ENCODE assay signal across 8 cellular contexts in genomic region chr9:2013688-2014087, GRCh38. TPM values are rescaled to one million over a fixed set of nuclear protein-coding genes. Genes with fewer than 3 reads are reported as not detected.
DNase-seq lines count a peak whose midpoint lies in the region; ATAC-seq and TF ChIP-seq lines count a peak whose summit lies in the region.

No MANE protein-coding gene starts in this region.

- H3K9me3 ChIP-seq in IMR-90 (ENCODE audit: control insufficient read depth, insufficient read depth, low read length) (no peaks in the 10 kb centered on the region), mesenchymal stem cell (ENCODE audit: control insufficient read depth, low read length) (no peaks in the 10 kb centered on the region)

- H4K91ac ChIP-seq in IMR-90 (ENCODE audit: insufficient read depth, low read depth, low read length), result no peak overlapping the region
- H4K91ac ChIP-seq in mesenchymal stem cell (ENCODE audit: low read length), result no peak overlapping the region

- H3K23ac ChIP-seq in IMR-90 (ENCODE audit: low read depth, low read length), result no peak overlapping the region
- no peak overlapping the region for H3K23ac ChIP-seq in mesenchymal stem cell (ENCODE audit: low read length in 2 of 2)

- intact Hi-C loops in IMR-90 (cut with micrococcal nuclease), result loop anchor here (10.0 kb wide), 2 partner anchors 231 to 711 kb away; no protein-coding TSS in a partner anchor

- in situ Hi-C loops in IMR-90 (cut with MboI; ENCODE audit: low sequenced_read_pairs) (no loop called here), astrocyte of the spinal cord (cut with HindIII; ENCODE audit: low sequenced_read_pairs) (no loop called here)

- CTCF ChIA-PET in IMR-90 (lab: Yijun Ruan, JAX), result no interaction called here

- H3K27me3 ChIP-seq in ACC112 (ENCODE audit: insufficient read depth, low read length) (peaks cover 2% of the 10 kb centered on the region; the same call in 1 of the 2 replicates), IMR-90 (ENCODE audit: control insufficient read depth, insufficient read depth, low read length) (no peaks in the 10 kb centered on the region), mesenchymal stem cell (ENCODE audit: control insufficient read depth in 1 of 2, insufficient read depth in 1 of 2, low read length in 2 of 2) (no peaks in the 10 kb centered on the region)

- no peaks in the 10 kb centered on the region for H3K9me1 ChIP-seq in IMR-90 (ENCODE audit: insufficient read depth, low read length)

- no peak overlapping the region for H2BK12ac ChIP-seq in mesenchymal stem cell (ENCODE audit: low read length in 2 of 2)

- H2BK20ac ChIP-seq in IMR-90 (ENCODE audit: low read depth, low read length), result no peak overlapping the region

- H3K18ac ChIP-seq in IMR-90 (ENCODE audit: low read depth, low read length) (no peak overlapping the region), mesenchymal stem cell (ENCODE audit: low read depth in 1 of 2, low read length in 2 of 2) (no peak overlapping the region)

- no peak overlapping the region for H3K27ac ChIP-seq in ACC112 (ENCODE audit: low read depth, low read length)
- no peak overlapping the region for H3K27ac ChIP-seq in IMR-90 (ENCODE audit: insufficient read depth, low read length)
- H3K27ac ChIP-seq in mesenchymal stem cell (ENCODE audit: low read length, poor library complexity, severe bottlenecking), result no peak overlapping the region

- no CpG with 5 or more reads among the region's 2 CpGs for WGBS in IMR-90 (ENCODE audit: extremely low coverage in 2 of 2, insufficient read length in 1 of 2), 2 experiments
- 79% methylated on average over 2 of the region's 2 CpGs for WGBS in mesenchymal stem cell

- no peak overlapping the region for H2AK5ac ChIP-seq in IMR-90 (ENCODE audit: low read depth, low read length)
- no peak overlapping the region for H2AK5ac ChIP-seq in mesenchymal stem cell (ENCODE audit: low read length, severe bottlenecking)

- H4K20me1 ChIP-seq in IMR-90 (ENCODE audit: insufficient read depth, low read length), result peaks cover 3% of the 10 kb centered on the region; the same call in 1 of the 2 replicates

- no peak for TF ChIP-seq CTCF in IMR-90 (conservative IDR thresholded peaks at IDR 0.05; ENCODE audit: low read depth, low read length)
- TF ChIP-seq CTCF in astrocyte of the spinal cord (IDR thresholded peaks at IDR 0.05; ENCODE audit: low read depth, low read length), result no peak

- DNase-seq in IMR-90 (peak; percentile 38), astrocyte of the spinal cord (ENCODE audit: low read depth, low spot score) (no peak), mesenchymal stem cell (peak; percentile 24), ecto neural progenitor cell (ENCODE audit: low spot score) (no peak), anterior cingulate cortex (lab: John Stamatoyannopoulos, UW) (no peak)

- H2BK120ac ChIP-seq in IMR-90 (ENCODE audit: low read depth, low read length) (no peak overlapping the region), mesenchymal stem cell (ENCODE audit: low read depth, low read length) (no peak overlapping the region)

- POLR2A ChIA-PET in IMR-90 (lab: Charles Lee; ENCODE audit: unreplicated experiment), result no interaction called here

- H3K36me3 ChIP-seq in ACC112 (ENCODE audit: insufficient read depth, low read length) (no peaks in the 10 kb centered on the region), IMR-90 (ENCODE audit: control insufficient read depth, insufficient read depth, low read length) (no peaks in the 10 kb centered on the region), mesenchymal stem cell (ENCODE audit: control insufficient read depth in 1 of 2, insufficient read depth in 2 of 2, low read depth in 1 of 2, low read length in 2 of 2) (no peaks in the 10 kb centered on the region)

- H2AFZ ChIP-seq in ACC112 (ENCODE audit: low read length, unreplicated experiment) (peak overlapping the region; percentile 98), IMR-90 (replicated peaks; ENCODE audit: low read length, poor library complexity) (no peak overlapping the region), mesenchymal stem cell (ENCODE audit: low read depth, low read length) (no peak overlapping the region)

- TF ChIP-seq RAD21 in IMR-90 (IDR thresholded peaks at IDR 0.05; ENCODE audit: low read length), result no peak

- H3K79me2 ChIP-seq in ACC112 (ENCODE audit: control insufficient read depth, insufficient read depth, low read length, unreplicated experiment), result peaks cover 5% of the 10 kb centered on the region

- TF ChIP-seq POLR2A in IMR-90 (IDR thresholded peaks at IDR 0.05; ENCODE audit: low read depth, low read length), result no peak

- H3K14ac ChIP-seq in IMR-90 (replicated peaks; ENCODE audit: low read depth, low read length) (no peak overlapping the region), mesenchymal stem cell (ENCODE audit: low read length in 2 of 2) (no peak overlapping the region)

- no peak overlapping the region for H4K5ac ChIP-seq in IMR-90 (ENCODE audit: low read depth, low read length)

- H2BK5ac ChIP-seq in IMR-90 (ENCODE audit: low read depth, low read length, poor library complexity, severe bottlenecking) (no peak overlapping the region), mesenchymal stem cell (ENCODE audit: low read depth, low read length, poor library complexity, severe bottlenecking) (no peak overlapping the region)

- dilution Hi-C loops in IMR-90 (cut with HindIII; ENCODE audit: low sequenced_read_pairs, unreplicated experiment), result loop anchor here (25.0 kb wide), 1 partner anchor 99 kb away; no protein-coding TSS in a partner anchor

- H4K8ac ChIP-seq in IMR-90 (ENCODE audit: low read depth in 2 of 2, low read length in 2 of 2), result 0 out of 4 replicates have a peak overlapping the region, but pooled peaks of 1 of the 2 experiments have one; percentile 42
- H4K8ac ChIP-seq in mesenchymal stem cell (ENCODE audit: low read length), result no peak overlapping the region

- H3K79me1 ChIP-seq in IMR-90 (ENCODE audit: low read depth in 1 of 2, low read length in 2 of 2), result peaks cover 8 to 11% of the 10 kb centered on the region in 2 experiments
- peaks cover 4% of the 10 kb centered on the region for H3K79me1 ChIP-seq in mesenchymal stem cell (replicated peaks; ENCODE audit: low read length, poor library complexity, severe bottlenecking)

- peak overlapping the region; percentile 94 for H3K4me3 ChIP-seq in ACC112 (ENCODE audit: low read depth, low read length)
- H3K4me3 ChIP-seq in IMR-90 (ENCODE audit: insufficient read depth, low read depth, low read length), result 0 out of 2 replicates have a peak overlapping the region, but pooled peaks have one; percentile 86
- peak overlapping the region; percentile 86 for H3K4me3 ChIP-seq in astrocyte of the spinal cord (ENCODE audit: low read depth, low read length)
- H3K4me3 ChIP-seq in mesenchymal stem cell (ENCODE audit: insufficient read depth in 1 of 2, low read depth in 1 of 2, low read length in 2 of 2), result peak overlapping the region in 1 of 2 experiments; percentile 96

- no TSS peak for BruUV-seq in IMR-90 (replicated peaks; lab: Mats Ljungman, UMichigan)

- no peak overlapping the region for H2AK9ac ChIP-seq in IMR-90 (replicated peaks; ENCODE audit: low read depth, low read length, poor library complexity)

- H3K56ac ChIP-seq in IMR-90 (ENCODE audit: extremely low read depth, insufficient read depth, low read length), result no peak overlapping the region

- H2BK15ac ChIP-seq in IMR-90 (ENCODE audit: low read depth, low read length) (no peak overlapping the region), mesenchymal stem cell (ENCODE audit: low read depth, poor library complexity, severe bottlenecking) (no peak overlapping the region)

- no peak overlapping the region for H3K4ac ChIP-seq in IMR-90 (ENCODE audit: low read depth, low read length)
- H3K4ac ChIP-seq in mesenchymal stem cell (ENCODE audit: low read depth in 1 of 2, low read length in 2 of 2), result no peak overlapping the region

- H3K4me1 ChIP-seq in ACC112 (ENCODE audit: control insufficient read depth, insufficient read depth, low read length, unreplicated experiment), result peaks cover 8% of the 10 kb centered on the region
- H3K4me1 ChIP-seq in IMR-90 (ENCODE audit: control insufficient read depth, insufficient read depth, low read length), result peaks cover 2% of the 10 kb centered on the region
- H3K4me1 ChIP-seq in mesenchymal stem cell (ENCODE audit: control insufficient read depth, insufficient read depth, low read depth, low read length), result no peaks in the 10 kb centered on the region

- H3K9ac ChIP-seq in IMR-90 (ENCODE audit: low read depth, low read length), result no peak overlapping the region
- peak overlapping the region; percentile 95 for H3K9ac ChIP-seq in mesenchymal stem cell (ENCODE audit: low read length)

- ATAC-seq in IMR-90 (ENCODE audit: low read depth), result no peak
- ATAC-seq in HG02763 (IDR thresholded peaks at IDR 0.05; ENCODE audit: unreplicated experiment), result no peak
- ATAC-seq in HG02759 (IDR thresholded peaks at IDR 0.05; ENCODE audit: unreplicated experiment), result no peak

- H3K4me2 ChIP-seq in IMR-90 (ENCODE audit: low read depth, low read length) (peak overlapping the region; percentile 91), mesenchymal stem cell (ENCODE audit: low read length, poor library complexity, severe bottlenecking) (no peak overlapping the region)

TF ChIP-seq in IMR-90, 13 proteins besides CTCF, POLR2A, EP300 and RAD21:
- TF ChIP-seq SMC3 (IDR thresholded peaks at IDR 0.05; ENCODE audit: low read depth, low read length), result no peak
- TF ChIP-seq BHLHE40 (IDR thresholded peaks at IDR 0.05; ENCODE audit: low read depth, low read length), result no peak
- TF ChIP-seq MAZ (IDR thresholded peaks at IDR 0.05; ENCODE audit: borderline replicate concordance, low read depth, low read length), result no peak
- TF ChIP-seq MAFK (IDR thresholded peaks at IDR 0.05; ENCODE audit: low read depth, low read length), result no peak
- peak; percentile 84 for TF ChIP-seq CEBPB (IDR thresholded peaks at IDR 0.05; ENCODE audit: low read depth, low read length)
- TF ChIP-seq USF2 (IDR thresholded peaks at IDR 0.05; ENCODE audit: low read depth, low read length), result no peak

RNA-seq across cellular contexts. Expression of gene SMARCA2, which starts 1.5 kb away (rescaled TPM):
- total RNA-seq in IMR-90 (2012; rRNA removed), result 26.7 and 29.2 TPM in 2 replicates
- polyA plus RNA-seq in IMR-90 (2012; rRNA removed), result 25.3 and 26.5 TPM in 2 replicates
- 14.4 and 14.8 TPM in 2 replicates for polyA plus RNA-seq in IMR-90 (2012; cell fraction: cytosol; rRNA removed)
- polyA plus RNA-seq in IMR-90 (2012; cell fraction: nucleus; rRNA removed; ENCODE audit: low replicate concordance), result 19.4 and 48.0 TPM in 2 replicates
- polyA plus RNA-seq in mesenchymal stem cell (2013, experiment 1 of 2), result 24.3 TPM
- 23.4 TPM for polyA plus RNA-seq in mesenchymal stem cell (2013, experiment 2 of 2)

Comparison
In these comparisons a context has a peak if more than half of its experiments do, and no peak if none do; other contexts are left out.
1. DNase-seq: peak in IMR-90 (single experiment) and mesenchymal stem cell (single experiment); none in astrocyte of the spinal cord (single experiment), ecto neural progenitor cell (single experiment) and anterior cingulate cortex (0 of 58).